28 cellular contexts compared by ENCODE assay signal in genomic region chr1:241822846-241823245, GRCh38.
"Had no signal": no experiment of that assay in that cellular context is flagged by ENCODE, and none has a peak within 500 bp of the region (broad histone marks: within the 10 kb centered on the region; RNA-seq: fewer than 3 reads in every experiment).

No MANE protein-coding gene starts in this region.

- H3K4me1 ChIP-seq: left lung, lower lobe of right lung, pancreas, prostate gland, upper lobe of left lung, vagina had no signal

- H3K4me3 Mint-ChIP-seq: immature natural killer cell; naive thymus-derived CD8-positive, alpha-beta T cell; nephron; neural crest cell; stimulated activated effector memory CD8-positive, alpha-beta T cell treated with anti-CD3 and anti-CD28 coated beads, Interleukin-12 subunit alpha, Interleukin-12 subunit beta, amount 100 ng/mL, for 72 hours; stimulated activated naive CD8-positive, alpha-beta T cell treated with anti-CD3 and anti-CD28 coated beads, Interleukin-15, Interleukin-2, amounts not matched to agents 100 ng/mL and 50 ng/mL, for 24 hours had no signal

- H3K4me1 Mint-ChIP-seq: immature natural killer cell; nephron; neural crest cell; stimulated activated effector memory CD8-positive, alpha-beta T cell treated with anti-CD3 and anti-CD28 coated beads, Interleukin-12 subunit alpha, Interleukin-12 subunit beta, amount 100 ng/mL, for 72 hours had no signal

- H3K27me3 ChIP-seq: left lung, pancreas, spleen, tibial nerve, upper lobe of left lung, vagina had no signal

- H3K36me3 Mint-ChIP-seq: immature natural killer cell; naive thymus-derived CD8-positive, alpha-beta T cell; stimulated activated effector memory CD8-positive, alpha-beta T cell treated with anti-CD3 and anti-CD28 coated beads, Interleukin-12 subunit alpha, Interleukin-12 subunit beta, amount 100 ng/mL, for 72 hours had no signal

- H3K27ac ChIP-seq: left lung, lower lobe of right lung, pancreas, prostate gland, skin epidermis, spleen, tibial nerve, upper lobe of left lung, vagina had no signal

- DNase-seq: hypothalamus; immature natural killer cell; kidney; left colon; left lung; lower lobe of right lung; mammary epithelial cell; mesenchymal stem cell; naive thymus-derived CD8-positive, alpha-beta T cell; nucleus accumbens; pancreas; posterior cingulate gyrus; retina; right cardiac atrium; spleen; stimulated activated CD4-positive, alpha-beta T cell treated with anti-CD3 and anti-CD28 coated beads, Interleukin-4, amount 100 ng/mL, for 24 hours; stimulated activated naive CD4-positive, alpha-beta T cell; substantia nigra; upper lobe of left lung had no signal

- H3K4me3 ChIP-seq: left lung, lower lobe of right lung, pancreas, prostate gland, skin epidermis, spleen, tibial nerve, upper lobe of left lung, vagina had no signal

- ATAC-seq: left colon; left lung; lower lobe of right lung; naive thymus-derived CD8-positive, alpha-beta T cell; pancreas; right cardiac atrium; sciatic nerve; stimulated activated effector memory CD8-positive, alpha-beta T cell treated with anti-CD3 and anti-CD28 coated beads, Interleukin-12 subunit alpha, Interleukin-12 subunit beta, amount 100 ng/mL, for 72 hours had no signal

- H3K36me3 ChIP-seq: left lung, lower lobe of right lung, pancreas, prostate gland, spleen, tibial nerve, upper lobe of left lung, vagina had no signal

- H3K27ac Mint-ChIP-seq: immature natural killer cell; naive thymus-derived CD8-positive, alpha-beta T cell; nephron; stimulated activated effector memory CD8-positive, alpha-beta T cell treated with anti-CD3 and anti-CD28 coated beads, Interleukin-12 subunit alpha, Interleukin-12 subunit beta, amount 100 ng/mL, for 72 hours; stimulated activated naive CD8-positive, alpha-beta T cell treated with anti-CD3 and anti-CD28 coated beads, Interleukin-15, Interleukin-2, amounts not matched to agents 100 ng/mL and 50 ng/mL, for 24 hours had no signal

- H3K27me3 Mint-ChIP-seq: stimulated activated naive CD8-positive, alpha-beta T cell treated with anti-CD3 and anti-CD28 coated beads, Interleukin-15, Interleukin-2, amounts not matched to agents 100 ng/mL and 50 ng/mL, for 24 hours had no signal

- H3K9me3 ChIP-seq: left lung, lower lobe of right lung, pancreas, prostate gland, spleen, tibial nerve, upper lobe of left lung, vagina had no signal
